ENCODE assay signal across 19 cellular contexts in genomic region chr4:171565130-171565788, GRCh38.
DNase-seq lines count a peak whose midpoint lies in the region; ATAC-seq and TF ChIP-seq lines count a peak whose summit lies in the region.
"Had no signal": no experiment of that assay in that cellular context is flagged by ENCODE, and none has a peak within 500 bp of the region (broad histone marks: within the 10 kb centered on the region; RNA-seq: fewer than 3 reads in every experiment).

No MANE protein-coding gene starts in this region.

- no peaks in the 10 kb centered on the region for H3K27me3 ChIP-seq in lower lobe of right lung (ENCODE audit: low read depth)
- H3K27me3 ChIP-seq: gastrocnemius medialis had no signal

- no peaks in the 10 kb centered on the region for H3K27me3 Mint-ChIP-seq in activated CD4-positive, alpha-beta T cell treated with anti-CD3 and anti-CD28 coated beads, Interleukin-2, amount 10 ng/mL, durations not matched to agents 7 days and 5 days

- H3K9me3 Mint-ChIP-seq in activated CD4-positive, alpha-beta T cell treated with anti-CD3 and anti-CD28 coated beads, Interleukin-2, amount 10 ng/mL, durations not matched to agents 7 days and 5 days = no peaks in the 10 kb centered on the region
- H3K9me3 Mint-ChIP-seq: T-helper 2 cell treated with Interferon-gamma antibody and Interleukin-4, amounts not matched to agents 5 μg/mL and 100 μg/mL, for 36 hours had no signal

- ATAC-seq in GM19452 (IDR thresholded peaks at IDR 0.05; ENCODE audit: unreplicated experiment) (peak; percentile 76), HG02571 (IDR thresholded peaks at IDR 0.05; ENCODE audit: unreplicated experiment) (peak; percentile 54), HG03103 (IDR thresholded peaks at IDR 0.05; ENCODE audit: low read depth, unreplicated experiment) (peak; percentile 72), left cardiac atrium (no peak), lower lobe of right lung (no peak)
- ATAC-seq: gastrocnemius medialis had no signal

- POLR2A ChIA-PET in activated CD4-positive, alpha-beta T cell treated with anti-CD3 and anti-CD28 coated beads, Interleukin-2, amount 10 ng/mL, durations not matched to agents 7 days and 5 days (lab: Charles Lee) = no interaction called here

- no peaks in the 10 kb centered on the region for H3K36me3 Mint-ChIP-seq in activated CD4-positive, alpha-beta T cell treated with anti-CD3 and anti-CD28 coated beads, Interleukin-2, amount 10 ng/mL, durations not matched to agents 7 days and 5 days (ENCODE audit: low read depth)
- H3K36me3 Mint-ChIP-seq: immature natural killer cell, mesothelial cell of epicardium had no signal

- H3K9me3 ChIP-seq in lower lobe of right lung = no peaks in the 10 kb centered on the region
- H3K9me3 ChIP-seq: gastrocnemius medialis had no signal

- intact Hi-C loops in left cardiac atrium (cut with DNase I) (no loop called here), lower lobe of right lung (cut with DNase I) (no loop called here)

- TF ChIP-seq CTCF in GM12865 (IDR thresholded peaks at IDR 0.05; ENCODE audit: insufficient read depth, low read depth, low read length, missing control alignments) = no peak
- TF ChIP-seq CTCF in lower lobe of right lung (IDR thresholded peaks at IDR 0.05) = no peak

- CTCF ChIA-PET in activated CD4-positive, alpha-beta T cell treated with anti-CD3 and anti-CD28 coated beads, Interleukin-2, amount 10 ng/mL, durations not matched to agents 7 days and 5 days (lab: Charles Lee) = no interaction called here

- H3K4me3 ChIP-seq in GM12865 (ENCODE audit: low read depth, low read length) = no peak overlapping the region
- no peak overlapping the region for H3K4me3 ChIP-seq in lower lobe of right lung
- H3K4me3 ChIP-seq: gastrocnemius medialis had no signal

- no peaks in the 10 kb centered on the region for H3K4me1 ChIP-seq in lower lobe of right lung
- H3K4me1 ChIP-seq: gastrocnemius medialis had no signal

- DNase-seq in GM12865 (ENCODE audit: low read depth) = peak; percentile 53
- DNase-seq in left cardiac atrium = no peak
- no peak for DNase-seq in activated CD4-positive, alpha-beta T cell treated with anti-CD3 and anti-CD28 coated beads, Interleukin-2, amount 10 ng/mL, durations not matched to agents 7 days and 5 days
- no peak for DNase-seq in lower lobe of right lung
- DNase-seq in putamen (ENCODE audit: low spot score) = no peak
- DNase-seq: activated CD4-positive, alpha-beta T cell treated with anti-CD3 and anti-CD28 coated beads for 4 hours; activated T-cell treated with anti-CD3 and anti-CD28 coated beads, Interleukin-2, amount 50 U/mL, for 1 hour; gastrocnemius medialis; immature natural killer cell; Kasumi-1; NCI-H774; Right ventricle myocardium superior; small intestine had no signal

- H3K27ac ChIP-seq in lower lobe of right lung = no peak overlapping the region
- H3K27ac ChIP-seq: 22Rv1, gastrocnemius medialis had no signal

- H3K36me3 ChIP-seq in lower lobe of right lung = no peaks in the 10 kb centered on the region
- H3K36me3 ChIP-seq: gastrocnemius medialis had no signal

- H3K27ac Mint-ChIP-seq in activated CD4-positive, alpha-beta T cell treated with anti-CD3 and anti-CD28 coated beads, Interleukin-2, amount 10 ng/mL, durations not matched to agents 7 days and 5 days = no peak overlapping the region
- H3K27ac Mint-ChIP-seq: immature natural killer cell; mesothelial cell of epicardium; T-helper 2 cell treated with Interferon-gamma antibody and Interleukin-4, amounts not matched to agents 5 μg/mL and 100 μg/mL, for 36 hours had no signal

- H3K4me1 Mint-ChIP-seq in activated CD4-positive, alpha-beta T cell treated with anti-CD3 and anti-CD28 coated beads, Interleukin-2, amount 10 ng/mL, durations not matched to agents 7 days and 5 days = no peaks in the 10 kb centered on the region
- H3K4me1 Mint-ChIP-seq: mesothelial cell of epicardium had no signal

- no peak overlapping the region for H3K4me3 Mint-ChIP-seq in activated CD4-positive, alpha-beta T cell treated with anti-CD3 and anti-CD28 coated beads, Interleukin-2, amount 10 ng/mL, durations not matched to agents 7 days and 5 days
- H3K4me3 Mint-ChIP-seq: immature natural killer cell; mesothelial cell of epicardium; T-helper 2 cell treated with Interferon-gamma antibody and Interleukin-4, amounts not matched to agents 5 μg/mL and 100 μg/mL, for 36 hours had no signal

Comparison
In these comparisons a context has a peak if more than half of its experiments do, and no peak if none do; other contexts are left out.
1. ATAC-seq: peak in GM19452 (single experiment), HG02571 (single experiment) and HG03103 (single experiment); none in left cardiac atrium (0 of 2) and lower lobe of right lung (0 of 2).